1 cellular context compared by ENCODE assay signal in the genomic region with DNA sequence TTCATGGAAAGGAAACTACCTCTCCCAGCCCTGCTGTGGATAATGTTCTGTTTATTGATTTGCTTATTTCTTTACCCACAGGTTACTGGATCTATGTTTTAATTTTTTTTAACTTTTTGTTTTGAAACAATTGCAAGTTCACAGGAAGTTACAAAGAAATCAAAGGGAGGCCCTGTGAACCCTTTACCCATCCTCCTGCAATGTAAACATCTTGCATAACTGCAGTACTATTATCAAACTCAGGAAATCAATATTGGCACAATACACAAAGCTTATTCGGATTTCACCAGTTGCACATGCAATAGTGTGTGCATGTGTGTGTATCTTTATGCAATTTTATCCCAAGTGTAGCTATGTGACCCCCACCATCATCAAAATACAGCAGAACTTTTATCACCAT.
TF ChIP-seq lines count a peak whose summit lies in the region.

No MANE protein-coding gene starts in this region.

TF ChIP-seq in HepG2, 621 proteins besides CTCF, POLR2A, EP300 and RAD21 (continued from another document):
- TF ChIP-seq, protein P1, sequence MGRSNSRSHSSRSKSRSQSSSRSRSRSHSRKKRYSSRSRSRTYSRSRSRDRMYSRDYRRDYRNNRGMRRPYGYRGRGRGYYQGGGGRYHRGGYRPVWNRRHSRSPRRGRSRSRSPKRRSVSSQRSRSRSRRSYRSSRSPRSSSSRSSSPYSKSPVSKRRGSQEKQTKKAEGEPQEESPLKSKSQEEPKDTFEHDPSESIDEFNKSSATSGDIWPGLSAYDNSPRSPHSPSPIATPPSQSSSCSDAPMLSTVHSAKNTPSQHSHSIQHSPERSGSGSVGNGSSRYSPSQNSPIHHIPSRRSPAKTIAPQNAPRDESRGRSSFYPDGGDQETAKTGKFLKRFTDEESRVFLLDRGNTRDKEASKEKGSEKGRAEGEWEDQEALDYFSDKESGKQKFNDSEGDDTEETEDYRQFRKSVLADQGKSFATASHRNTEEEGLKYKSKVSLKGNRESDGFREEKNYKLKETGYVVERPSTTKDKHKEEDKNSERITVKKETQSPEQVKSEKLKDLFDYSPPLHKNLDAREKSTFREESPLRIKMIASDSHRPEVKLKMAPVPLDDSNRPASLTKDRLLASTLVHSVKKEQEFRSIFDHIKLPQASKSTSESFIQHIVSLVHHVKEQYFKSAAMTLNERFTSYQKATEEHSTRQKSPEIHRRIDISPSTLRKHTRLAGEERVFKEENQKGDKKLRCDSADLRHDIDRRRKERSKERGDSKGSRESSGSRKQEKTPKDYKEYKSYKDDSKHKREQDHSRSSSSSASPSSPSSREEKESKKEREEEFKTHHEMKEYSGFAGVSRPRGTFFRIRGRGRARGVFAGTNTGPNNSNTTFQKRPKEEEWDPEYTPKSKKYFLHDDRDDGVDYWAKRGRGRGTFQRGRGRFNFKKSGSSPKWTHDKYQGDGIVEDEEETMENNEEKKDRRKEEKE (IDR thresholded peaks at IDR 0.05): no peak
- TF ChIP-seq ZNF761 (CRISPR knock-in tag; conservative IDR thresholded peaks at IDR 0.05) (no peak), CEBPB (IDR thresholded peaks at IDR 0.05; ENCODE audit: borderline replicate concordance, low read depth, low read length) (peak; percentile 7; the same call in 1 of the 2 replicates), CHD4 (IDR thresholded peaks at IDR 0.05; ENCODE audit: borderline replicate concordance, low read length) (no peak)
- TF ChIP-seq, protein P2, sequence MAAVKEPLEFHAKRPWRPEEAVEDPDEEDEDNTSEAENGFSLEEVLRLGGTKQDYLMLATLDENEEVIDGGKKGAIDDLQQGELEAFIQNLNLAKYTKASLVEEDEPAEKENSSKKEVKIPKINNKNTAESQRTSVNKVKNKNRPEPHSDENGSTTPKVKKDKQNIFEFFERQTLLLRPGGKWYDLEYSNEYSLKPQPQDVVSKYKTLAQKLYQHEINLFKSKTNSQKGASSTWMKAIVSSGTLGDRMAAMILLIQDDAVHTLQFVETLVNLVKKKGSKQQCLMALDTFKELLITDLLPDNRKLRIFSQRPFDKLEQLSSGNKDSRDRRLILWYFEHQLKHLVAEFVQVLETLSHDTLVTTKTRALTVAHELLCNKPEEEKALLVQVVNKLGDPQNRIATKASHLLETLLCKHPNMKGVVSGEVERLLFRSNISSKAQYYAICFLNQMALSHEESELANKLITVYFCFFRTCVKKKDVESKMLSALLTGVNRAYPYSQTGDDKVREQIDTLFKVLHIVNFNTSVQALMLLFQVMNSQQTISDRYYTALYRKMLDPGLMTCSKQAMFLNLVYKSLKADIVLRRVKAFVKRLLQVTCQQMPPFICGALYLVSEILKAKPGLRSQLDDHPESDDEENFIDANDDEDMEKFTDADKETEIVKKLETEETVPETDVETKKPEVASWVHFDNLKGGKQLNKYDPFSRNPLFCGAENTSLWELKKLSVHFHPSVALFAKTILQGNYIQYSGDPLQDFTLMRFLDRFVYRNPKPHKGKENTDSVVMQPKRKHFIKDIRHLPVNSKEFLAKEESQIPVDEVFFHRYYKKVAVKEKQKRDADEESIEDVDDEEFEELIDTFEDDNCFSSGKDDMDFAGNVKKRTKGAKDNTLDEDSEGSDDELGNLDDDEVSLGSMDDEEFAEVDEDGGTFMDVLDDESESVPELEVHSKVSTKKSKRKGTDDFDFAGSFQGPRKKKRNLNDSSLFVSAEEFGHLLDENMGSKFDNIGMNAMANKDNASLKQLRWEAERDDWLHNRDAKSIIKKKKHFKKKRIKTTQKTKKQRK (IDR thresholded peaks at IDR 0.05; ENCODE audit: low read length): no peak
- TF ChIP-seq, protein P3, sequence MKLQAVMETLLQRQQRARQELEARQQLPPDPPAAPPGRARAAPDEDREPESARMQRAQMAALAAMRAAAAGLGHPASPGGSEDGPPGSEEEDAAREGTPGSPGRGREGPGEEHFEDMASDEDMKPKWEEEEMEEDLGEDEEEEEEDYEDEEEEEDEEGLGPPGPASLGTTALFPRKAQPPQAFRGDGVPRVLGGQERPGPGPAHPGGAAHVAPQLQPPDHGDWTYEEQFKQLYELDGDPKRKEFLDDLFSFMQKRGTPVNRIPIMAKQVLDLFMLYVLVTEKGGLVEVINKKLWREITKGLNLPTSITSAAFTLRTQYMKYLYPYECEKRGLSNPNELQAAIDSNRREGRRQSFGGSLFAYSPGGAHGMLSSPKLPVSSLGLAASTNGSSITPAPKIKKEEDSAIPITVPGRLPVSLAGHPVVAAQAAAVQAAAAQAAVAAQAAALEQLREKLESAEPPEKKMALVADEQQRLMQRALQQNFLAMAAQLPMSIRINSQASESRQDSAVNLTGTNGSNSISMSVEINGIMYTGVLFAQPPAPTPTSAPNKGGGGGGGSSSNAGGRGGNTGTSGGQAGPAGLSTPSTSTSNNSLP (IDR thresholded peaks at IDR 0.05; ENCODE audit: low read depth, low read length): peak; percentile 52; the same call in 1 of the 2 replicates
